8 cellular contexts compared by ENCODE assay signal in the genomic region with DNA sequence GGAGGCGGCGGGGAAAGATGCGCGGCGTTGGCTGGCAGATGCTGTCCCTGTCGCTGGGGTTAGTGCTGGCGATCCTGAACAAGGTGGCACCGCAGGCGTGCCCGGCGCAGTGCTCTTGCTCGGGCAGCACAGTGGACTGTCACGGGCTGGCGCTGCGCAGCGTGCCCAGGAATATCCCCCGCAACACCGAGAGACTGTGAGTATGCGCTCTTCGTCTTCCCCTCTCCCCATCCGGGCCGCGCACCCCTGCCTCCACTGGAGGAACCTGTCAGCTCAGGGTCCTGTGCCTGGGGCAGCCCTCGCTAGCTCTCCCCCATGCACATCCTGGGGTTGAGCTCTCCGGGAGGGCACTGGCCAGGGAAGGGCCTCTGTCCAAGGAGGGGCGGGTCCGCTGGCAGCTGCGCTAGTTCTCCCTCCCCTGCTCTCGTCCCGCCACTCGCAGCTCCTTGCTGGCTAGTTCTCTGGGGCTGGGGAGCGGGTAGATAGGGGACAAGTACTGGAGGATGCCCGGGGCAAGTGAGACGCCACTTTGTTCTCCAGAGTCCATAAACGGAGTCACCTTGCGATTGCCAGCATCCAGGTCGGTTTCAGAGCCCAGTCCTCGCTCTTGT. TPM values are rescaled to one million over a fixed set of nuclear protein-coding genes. Genes with fewer than 3 reads are reported as not detected.
DNase-seq lines count a peak whose midpoint lies in the region; ATAC-seq, FAIRE-seq and TF ChIP-seq lines count a peak whose summit lies in the region.

No MANE protein-coding gene starts in this region.

- no peak overlapping the region for H3K4me3 ChIP-seq in GM06990 (replicated peaks; ENCODE audit: low read depth, low read length)
- peak overlapping the region; percentile 54 to 56 for H3K4me3 ChIP-seq in right atrium auricular region
- peak overlapping the region; percentile 55 to 68 (median 62) for H3K4me3 ChIP-seq in gastrocnemius medialis

- DNase-seq in GM06990 (ENCODE audit: extremely low read depth, insufficient read length) (peak; percentile 9), T1000 (lab: John Stamatoyannopoulos, UW) (peak; percentile 41), right atrium auricular region (ENCODE audit: low spot score) (no peak), gastrocnemius medialis (peak in 1 of 2 donors; percentile 17), NCI-H524 treated with DMSO at 0.1 percent for 48 hours (lab: John Stamatoyannopoulos, UW) (no peak), RCC 7860 (ENCODE audit: low spot score) (no peak)
- DNase-seq in stimulated activated naive CD4-positive, alpha-beta T cell (lab: John Stamatoyannopoulos, UW): no peak

- H3K36me3 ChIP-seq in GM06990 (ENCODE audit: control insufficient read depth, insufficient read depth, low read length) (no peaks in the 10 kb centered on the region), right atrium auricular region (no peaks in the 10 kb centered on the region), gastrocnemius medialis (no peaks in the 10 kb centered on the region)

- peak overlapping the region in 1 of 2 donors; percentile 61 for H3K27ac ChIP-seq in right atrium auricular region
- H3K27ac ChIP-seq in gastrocnemius medialis: peak overlapping the region in 1 of 4 donors; percentile 29

- no peaks in the 10 kb centered on the region; the same call in 1 of the 2 replicates for H3K27me3 ChIP-seq in GM06990 (replicated peaks; ENCODE audit: control insufficient read depth, insufficient read depth, low read length)
- H3K27me3 ChIP-seq in right atrium auricular region: no peaks in the 10 kb centered on the region
- H3K27me3 ChIP-seq in gastrocnemius medialis: peaks cover 34 to 41% (median 35%) of the 10 kb centered on the region in 3 donors

- FAIRE-seq in RCC 7860 (lab: Jason Lieb, UNC): no peak

- peaks cover 0 to 13% of the 10 kb centered on the region in 2 donors for H3K4me1 ChIP-seq in right atrium auricular region
- peaks cover 0 to 15% of the 10 kb centered on the region in 2 donors for H3K4me1 ChIP-seq in gastrocnemius medialis

- no peak for TF ChIP-seq CTCF in GM06990 (IDR thresholded peaks at IDR 0.05; ENCODE audit: insufficient read depth, low read length, poor library complexity, severe bottlenecking)
- TF ChIP-seq CTCF in right atrium auricular region (IDR thresholded peaks at IDR 0.05): no peak
- no peak for TF ChIP-seq CTCF in gastrocnemius medialis (IDR thresholded peaks at IDR 0.05 in 4 of 5, conservative IDR thresholded peaks at IDR 0.05 in 1 of 5)

- no peak for ATAC-seq in gastrocnemius medialis
- ATAC-seq in GM21529 (IDR thresholded peaks at IDR 0.05; ENCODE audit: unreplicated experiment): no peak

- in situ Hi-C loops in gastrocnemius medialis (cut with MboI; ENCODE audit: low sequenced_read_pairs in 4 of 4): no loop called here

- H3K9me3 ChIP-seq in right atrium auricular region (no peaks in the 10 kb centered on the region), gastrocnemius medialis (no peaks in the 10 kb centered on the region)

- no peak for TF ChIP-seq POLR2A in gastrocnemius medialis (IDR thresholded peaks at IDR 0.05)

- intact Hi-C loops in gastrocnemius medialis (cut with DNase I; ENCODE audit: low total_unique reads): no loop called here

RNA-seq across cellular contexts. Expression of a gene that starts 2.2 kb away (rescaled TPM):
- total RNA-seq in right atrium auricular region (10 to 100 TPM in 1 of 2 donors, 1 to 10 TPM in 1; 6.7 to 12.1 TPM), gastrocnemius medialis (1 to 10 TPM; 3.3 to 9.8 (median 4.8) TPM)

Comparison
In these comparisons a context has a peak if more than half of its experiments do, and no peak if none do; other contexts are left out.
1. DNase-seq: peak in GM06990 (single experiment) and T1000 (single experiment); none in right atrium auricular region (single experiment), stimulated activated naive CD4-positive, alpha-beta T cell (0 of 6), NCI-H524 treated with DMSO at 0.1 percent for 48 hours (single experiment) and RCC 7860 (single experiment).